In the genomic region with DNA sequence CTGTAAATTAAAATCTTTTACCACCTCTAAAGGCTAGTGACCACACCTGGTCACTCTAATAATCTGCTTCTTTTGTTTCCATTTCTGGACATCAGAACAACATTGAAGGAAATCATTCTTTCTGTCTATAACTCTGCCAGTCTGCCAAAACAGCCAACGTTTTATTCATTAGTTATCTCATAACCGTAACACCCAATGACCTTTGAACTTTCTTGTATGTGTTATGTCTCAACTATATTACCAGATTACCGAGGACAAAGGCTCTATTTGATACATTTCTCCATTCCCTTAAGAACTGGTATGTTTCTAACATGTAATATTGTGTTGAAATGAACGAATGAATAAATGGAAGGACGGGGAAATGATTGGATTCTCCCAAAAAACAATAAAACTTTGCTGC, we compare ENCODE assay signal across 10 cellular contexts.
"Had no signal": no experiment of that assay in that cellular context is flagged by ENCODE, and none has a peak within 500 bp of the region (broad histone marks: within the 10 kb centered on the region; RNA-seq: fewer than 3 reads in every experiment).

No MANE protein-coding gene starts in this region.

- ATAC-seq: GM23338, HCT116 had no signal

- DNase-seq: GM23248, GOT3, H7, H9, HFFc6 had no signal

- H3K4me1 ChIP-seq: HAP-1 had no signal

- H3K27ac ChIP-seq: GM23248 had no signal

- H3K4me3 ChIP-seq: GM23248, GM23338, HAP-1 had no signal

- H3K9me3 ChIP-seq: HAP-1 had no signal

- FAIRE-seq: H1, H54 had no signal

- H3K36me3 ChIP-seq: HAP-1 had no signal
